In the genomic region with DNA sequence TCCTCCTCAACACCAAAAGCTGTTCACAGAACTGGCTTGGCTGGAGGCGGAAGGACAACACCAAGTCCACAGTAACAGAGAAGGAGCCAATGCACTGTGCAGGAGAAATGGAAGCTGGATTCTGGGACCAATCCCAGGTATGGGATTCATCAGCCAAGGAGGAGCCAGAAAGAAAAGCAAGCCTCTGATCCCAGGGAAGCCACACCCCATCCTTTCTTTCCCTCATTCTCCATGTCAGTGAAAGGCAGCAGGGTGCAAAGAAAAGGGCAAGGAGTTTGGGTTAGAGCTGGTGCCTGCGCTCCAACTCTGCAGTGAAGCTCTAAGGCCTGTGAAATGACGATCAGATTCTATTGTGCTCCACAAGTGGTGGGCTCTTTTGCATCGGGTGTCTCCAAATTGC, we compare ENCODE assay signal across 19 cellular contexts. TPM values are rescaled to one million over a fixed set of nuclear protein-coding genes. Genes with fewer than 3 reads are reported as not detected.
A peak's percentile ranks its signal among the peaks of the same experiment; 100 is the strongest.
DNase-seq lines count a peak whose midpoint lies in the region; ATAC-seq, FAIRE-seq and TF ChIP-seq lines count a peak whose summit lies in the region.
"Had no signal": no experiment of that assay in that cellular context is flagged by ENCODE, and none has a peak within 500 bp of the region (broad histone marks: within the 10 kb centered on the region; RNA-seq: fewer than 3 reads in every experiment).

No MANE protein-coding gene starts in this region.

- no peak overlapping the region for H2BK12ac ChIP-seq in mesenchymal stem cell (ENCODE audit: low read length in 2 of 2)

- no peak overlapping the region for H3K9ac ChIP-seq in HUES48 (ENCODE audit: low read depth, low read length)
- H3K9ac ChIP-seq in mesenchymal stem cell (ENCODE audit: low read length), result no peak overlapping the region

- H4K91ac ChIP-seq in mesenchymal stem cell (ENCODE audit: low read length), result peak overlapping the region; percentile 72

- H3K4me2 ChIP-seq in A549 (no peak overlapping the region), mesenchymal stem cell (ENCODE audit: low read length, poor library complexity, severe bottlenecking) (no peak overlapping the region)

- peaks cover 42% of the 10 kb centered on the region for H3K79me1 ChIP-seq in mesenchymal stem cell (replicated peaks; ENCODE audit: low read length, poor library complexity, severe bottlenecking)

- H3K36me3 ChIP-seq in HUES48 (ENCODE audit: control insufficient read depth, insufficient read depth, low read length), result no peaks in the 10 kb centered on the region
- H3K36me3 ChIP-seq in mesenchymal stem cell (ENCODE audit: control insufficient read depth in 1 of 2, insufficient read depth in 2 of 2, low read depth in 1 of 2, low read length in 2 of 2), result peaks cover 10 to 13% of the 10 kb centered on the region in 2 experiments
- H3K36me3 ChIP-seq: brain microvascular endothelial cell, left ventricle myocardium inferior had no signal

- 90% methylated on average over 4 of the region's 4 CpGs for WGBS in A549 (ENCODE audit: missing lambda C conversion rate)
- WGBS in mesenchymal stem cell, result 91% methylated on average over 4 of the region's 4 CpGs

- no peak for FAIRE-seq in A549 (lab: Jason Lieb, UNC)
- no peak for FAIRE-seq in RCC 7860 (lab: Jason Lieb, UNC)
- FAIRE-seq: GM12891 had no signal

- no peak overlapping the region for H3K14ac ChIP-seq in mesenchymal stem cell (ENCODE audit: low read length in 2 of 2)

- H4K8ac ChIP-seq in mesenchymal stem cell (ENCODE audit: low read length), result no peak overlapping the region

- H3K27ac ChIP-seq in A549 (no peak overlapping the region), HUES48 (ENCODE audit: low read depth, low read length) (peak overlapping the region; percentile 85), mesenchymal stem cell (ENCODE audit: low read length, poor library complexity, severe bottlenecking) (no peak overlapping the region)
- H3K27ac ChIP-seq: brain microvascular endothelial cell, left ventricle myocardium inferior, SJSA1 had no signal

- no peak overlapping the region for H3K23ac ChIP-seq in mesenchymal stem cell (ENCODE audit: low read length in 2 of 2)

- H2BK15ac ChIP-seq in mesenchymal stem cell (ENCODE audit: low read depth, poor library complexity, severe bottlenecking), result no peak overlapping the region

- H2AFZ ChIP-seq in mesenchymal stem cell (ENCODE audit: low read depth, low read length), result no peak overlapping the region

- H3K27me3 ChIP-seq in HUES48 (ENCODE audit: control insufficient read depth, insufficient read depth, low read length), result no peaks in the 10 kb centered on the region
- no peaks in the 10 kb centered on the region for H3K27me3 ChIP-seq in mesenchymal stem cell (ENCODE audit: control insufficient read depth in 1 of 2, insufficient read depth in 1 of 2, low read length in 2 of 2)
- H3K27me3 ChIP-seq: brain microvascular endothelial cell, dorsolateral prefrontal cortex, SJSA1 had no signal

- H3K4me1 ChIP-seq in A549, result peaks cover 12% of the 10 kb centered on the region; the same call in 1 of the 3 replicates
- H3K4me1 ChIP-seq in HUES48 (ENCODE audit: control insufficient read depth, insufficient read depth, low read length), result peaks cover 11% of the 10 kb centered on the region
- peaks cover 34% of the 10 kb centered on the region for H3K4me1 ChIP-seq in mesenchymal stem cell (ENCODE audit: control insufficient read depth, insufficient read depth, low read depth, low read length)
- H3K4me1 ChIP-seq: SJSA1 had no signal

- TF ChIP-seq RAD21 in A549 (conservative IDR thresholded peaks at IDR 0.05 in 1 of 2, IDR thresholded peaks at IDR 0.05 in 1 of 2), result no peak

- no peak for TF ChIP-seq POLR2A in A549 (IDR thresholded peaks at IDR 0.05; ENCODE audit: low read length)

- H2AK5ac ChIP-seq in mesenchymal stem cell (ENCODE audit: low read length, severe bottlenecking), result peak overlapping the region; percentile 42

- H3K4ac ChIP-seq in mesenchymal stem cell (ENCODE audit: low read depth in 1 of 2, low read length in 2 of 2), result no peak overlapping the region

- H2BK120ac ChIP-seq in mesenchymal stem cell (ENCODE audit: low read depth, low read length), result no peak overlapping the region

- no peak for TF ChIP-seq EP300 in A549 (IDR thresholded peaks at IDR 0.05)

- H3K18ac ChIP-seq in mesenchymal stem cell (ENCODE audit: low read depth in 1 of 2, low read length in 2 of 2), result no peak overlapping the region

- H2BK5ac ChIP-seq in mesenchymal stem cell (ENCODE audit: low read depth, low read length, poor library complexity, severe bottlenecking), result no peak overlapping the region

- no peaks in the 10 kb centered on the region for H3K9me3 ChIP-seq in A549
- no peaks in the 10 kb centered on the region for H3K9me3 ChIP-seq in HUES48 (ENCODE audit: control insufficient read depth, insufficient read depth, low read length)
- no peaks in the 10 kb centered on the region for H3K9me3 ChIP-seq in mesenchymal stem cell (ENCODE audit: control insufficient read depth, low read length)
- H3K9me3 ChIP-seq: left ventricle myocardium inferior, SJSA1 had no signal

- ATAC-seq in A549, result peak; percentile 28 to 71; a peak in 4 of 6 replicates
- ATAC-seq: stimulated activated naive CD8-positive, alpha-beta T cell treated with anti-CD3 and anti-CD28 coated beads, Interleukin-15, Interleukin-2, amounts not matched to agents 100 U/mL and 50 U/mL, for 24 hours had no signal

- DNase-seq in A549 (ENCODE audit: low read depth in 1 of 2, low spot score in 1 of 2) (no peak), ecto neural progenitor cell (ENCODE audit: low spot score) (peak; percentile 73), mesenchymal stem cell (no peak), dermis blood vessel endothelial cell (no peak), islet precursor cell (no peak), GF-D8 (lab: John Stamatoyannopoulos, UW) (no peak), RCC 7860 (ENCODE audit: low spot score) (no peak)
- DNase-seq: activated CD4-positive, alpha-beta T cell treated with anti-CD3 and anti-CD28 coated beads, Interleukin-2, amount 10 ng/mL, durations not matched to agents 24 days and 14 days; brain microvascular endothelial cell; dorsolateral prefrontal cortex; hippocampal formation; left ventricle myocardium inferior; naive B cell; NCI-H1436 treated with DMSO at 0.1 percent for 48 hours; NCI-H446; stimulated activated naive CD8-positive, alpha-beta T cell treated with anti-CD3 and anti-CD28 coated beads, Interleukin-15, Interleukin-2, amounts not matched to agents 100 U/mL and 50 U/mL, for 24 hours had no signal

- no peak for TF ChIP-seq CTCF in A549 (IDR thresholded peaks at IDR 0.05)

- POLR2A ChIA-PET in A549 (lab: Yijun Ruan, JAX), result interaction anchor here (0.7 to 1.3 kb wide), 2 partner anchors 9 to 10 kb away, joined by 3 to 5 read pairs; a partner anchor contains a TSS

- CTCF ChIA-PET in A549 (lab: Yijun Ruan, JAX), result interaction anchor here (0.7 to 66.5 kb wide), 9 partner anchors 8 to 597 kb away, joined by 3 to 1853 read pairs (median 11); a partner anchor contains a TSS

- H3K4me3 ChIP-seq in A549 (no peak overlapping the region), HUES48 (ENCODE audit: low read depth, low read length) (no peak overlapping the region), mesenchymal stem cell (ENCODE audit: insufficient read depth in 1 of 2, low read depth in 1 of 2, low read length in 2 of 2) (no peak overlapping the region)
- H3K4me3 ChIP-seq: dorsolateral prefrontal cortex, left ventricle myocardium inferior, SJSA1 had no signal

TF ChIP-seq in A549, 52 proteins besides CTCF, POLR2A, EP300 and RAD21:
- no peak for TF ChIP-seq ZSCAN20 (CRISPR knock-in tag; IDR thresholded peaks at IDR 0.05)

RNA-seq across cellular contexts. Expression of a gene that starts 11.0 kb away (rescaled TPM):
- 21.4 and 26.2 TPM in 2 replicates for polyA plus RNA-seq in A549 (2011; rRNA removed)
- polyA plus RNA-seq in A549 (2012; cell fraction: cytosol; rRNA removed), result 27.3 and 36.1 TPM in 2 replicates
- polyA plus RNA-seq in A549 (2012; cell fraction: nucleus; rRNA removed), result 50.5 and 50.8 TPM in 2 replicates
- polyA plus RNA-seq in A549 (2017; fragmentation: RNase III; extraction: RNeasy Plus Mini Kit Qiagen cat#74134 plus additional on column Dnase treatment), result 17.4 to 18.7 TPM (median 18.2 TPM) in 3 replicates
- 68.2 and 69.2 TPM in 2 replicates for polyA minus RNA-seq in A549 (2011; rRNA and poly(A)+ RNA removed)
- 21.4 TPM for polyA plus RNA-seq in mesenchymal stem cell (2013, experiment 1 of 2)
- polyA plus RNA-seq in mesenchymal stem cell (2013, experiment 2 of 2), result 21.3 TPM
- total RNA-seq in dermis blood vessel endothelial cell, result 33.8 and 36.4 TPM in 2 replicates

RNA-seq across cellular contexts. Expression of a gene that starts 20.7 kb away (rescaled TPM):
- polyA plus RNA-seq in A549 (2011; rRNA removed), result 82.9 and 95.8 TPM in 2 replicates
- 36.4 and 45.1 TPM in 2 replicates for polyA plus RNA-seq in A549 (2012; cell fraction: cytosol; rRNA removed)
- 41.7 and 57.7 TPM in 2 replicates for polyA plus RNA-seq in A549 (2012; cell fraction: nucleus; rRNA removed)
- 270 to 323 TPM (median 299 TPM) in 3 replicates for polyA plus RNA-seq in A549 (2017; fragmentation: RNase III; extraction: RNeasy Plus Mini Kit Qiagen cat#74134 plus additional on column Dnase treatment)
- 74.5 and 81.8 TPM in 2 replicates for polyA minus RNA-seq in A549 (2011; rRNA and poly(A)+ RNA removed)
- 118 TPM for polyA plus RNA-seq in mesenchymal stem cell (2013, experiment 1 of 2)
- 123 TPM for polyA plus RNA-seq in mesenchymal stem cell (2013, experiment 2 of 2)
- 69.4 and 79.1 TPM in 2 replicates for total RNA-seq in dermis blood vessel endothelial cell
